1 cellular context compared by ENCODE assay signal in the genomic region with DNA sequence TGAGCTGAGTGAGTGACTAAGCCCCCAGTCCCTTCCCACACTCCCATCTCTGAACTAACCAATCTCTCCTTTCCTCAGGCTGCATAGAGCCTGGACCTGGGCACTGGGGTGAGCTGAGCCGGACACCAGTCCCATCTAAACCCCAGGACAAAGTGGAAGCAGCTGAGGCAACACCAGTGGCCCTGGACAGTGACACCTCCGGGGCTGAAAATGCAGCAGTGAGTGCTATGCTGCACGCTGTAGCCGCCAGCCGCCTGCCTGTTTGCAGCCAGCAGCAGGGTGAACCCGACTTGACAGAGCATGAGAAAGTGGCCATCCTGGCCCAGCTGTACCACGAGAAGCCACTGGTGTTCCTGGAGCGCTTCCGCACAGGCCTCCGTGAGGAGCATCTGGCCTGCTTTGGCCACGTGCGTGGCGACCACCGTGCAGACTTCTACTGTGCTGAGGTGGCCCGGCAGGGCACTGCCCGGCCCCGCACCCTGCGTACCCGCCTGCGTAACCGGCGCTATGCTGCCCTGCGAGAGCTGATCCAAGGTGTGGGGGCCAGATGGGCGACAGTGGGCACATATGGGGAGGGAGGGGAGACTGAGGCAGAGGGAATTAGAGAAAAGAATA.
TF ChIP-seq lines count a peak whose summit lies in the region.

No MANE protein-coding gene starts in this region.

TF ChIP-seq in GM12878, 131 proteins besides CTCF, POLR2A, EP300 and RAD21:
- TF ChIP-seq DPF2 (IDR thresholded peaks at IDR 0.05) (no peak), SIX5 (IDR thresholded peaks at IDR 0.05; ENCODE audit: low read depth, low read length, severe bottlenecking) (no peak), ESRRA (IDR thresholded peaks at IDR 0.05; ENCODE audit: low read length) (no peak), RFX5 (IDR thresholded peaks at IDR 0.05; ENCODE audit: low read depth, low read length) (no peak)
- TF ChIP-seq, protein P1, sequence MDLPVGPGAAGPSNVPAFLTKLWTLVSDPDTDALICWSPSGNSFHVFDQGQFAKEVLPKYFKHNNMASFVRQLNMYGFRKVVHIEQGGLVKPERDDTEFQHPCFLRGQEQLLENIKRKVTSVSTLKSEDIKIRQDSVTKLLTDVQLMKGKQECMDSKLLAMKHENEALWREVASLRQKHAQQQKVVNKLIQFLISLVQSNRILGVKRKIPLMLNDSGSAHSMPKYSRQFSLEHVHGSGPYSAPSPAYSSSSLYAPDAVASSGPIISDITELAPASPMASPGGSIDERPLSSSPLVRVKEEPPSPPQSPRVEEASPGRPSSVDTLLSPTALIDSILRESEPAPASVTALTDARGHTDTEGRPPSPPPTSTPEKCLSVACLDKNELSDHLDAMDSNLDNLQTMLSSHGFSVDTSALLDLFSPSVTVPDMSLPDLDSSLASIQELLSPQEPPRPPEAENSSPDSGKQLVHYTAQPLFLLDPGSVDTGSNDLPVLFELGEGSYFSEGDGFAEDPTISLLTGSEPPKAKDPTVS (IDR thresholded peaks at IDR 0.05; ENCODE audit: low read depth, low read length) = no peak
- TF ChIP-seq, protein P2, sequence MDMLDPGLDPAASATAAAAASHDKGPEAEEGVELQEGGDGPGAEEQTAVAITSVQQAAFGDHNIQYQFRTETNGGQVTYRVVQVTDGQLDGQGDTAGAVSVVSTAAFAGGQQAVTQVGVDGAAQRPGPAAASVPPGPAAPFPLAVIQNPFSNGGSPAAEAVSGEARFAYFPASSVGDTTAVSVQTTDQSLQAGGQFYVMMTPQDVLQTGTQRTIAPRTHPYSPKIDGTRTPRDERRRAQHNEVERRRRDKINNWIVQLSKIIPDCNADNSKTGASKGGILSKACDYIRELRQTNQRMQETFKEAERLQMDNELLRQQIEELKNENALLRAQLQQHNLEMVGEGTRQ (IDR thresholded peaks at IDR 0.05; ENCODE audit: borderline replicate concordance, low read depth, low read length) = no peak
